Comparison of ENCODE assay signal across 12 cellular contexts in the genomic region with DNA sequence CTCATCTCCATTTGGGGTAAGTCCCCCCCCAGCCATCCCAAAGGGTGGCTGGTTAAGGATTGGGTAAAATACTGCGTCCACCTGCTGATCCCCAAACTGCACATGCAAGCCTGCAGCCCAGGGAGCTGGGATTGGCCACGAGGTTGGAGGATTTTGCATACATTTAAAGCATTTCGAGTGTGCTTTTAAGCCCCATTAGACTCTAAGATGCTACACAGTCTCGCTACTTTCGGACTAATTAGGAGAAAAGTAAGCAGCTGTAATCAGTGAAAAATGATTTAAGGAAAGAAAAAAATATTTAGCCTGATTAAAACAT. TPM values are rescaled to one million over a fixed set of nuclear protein-coding genes. Genes with fewer than 3 reads are reported as not detected.
A peak's percentile ranks its signal among the peaks of the same experiment; 100 is the strongest.
DNase-seq lines count a peak whose midpoint lies in the region; ATAC-seq and TF ChIP-seq lines count a peak whose summit lies in the region.
"Had no signal": no experiment of that assay in that cellular context is flagged by ENCODE, and none has a peak within 500 bp of the region (broad histone marks: within the 10 kb centered on the region; RNA-seq: fewer than 3 reads in every experiment).

No MANE protein-coding gene starts in this region.

- H3K9me3 Mint-ChIP-seq in CD8-positive, alpha-beta memory T cell: no peaks in the 10 kb centered on the region
- no peaks in the 10 kb centered on the region for H3K9me3 Mint-ChIP-seq in activated T-helper 2 cell treated with anti-CD3 and anti-CD28 coated beads, Interferon-gamma antibody, Interleukin-2, Interleukin-4, amounts not matched to agents 10 μg/mL and 5 μg/mL and 100 μg/mL, durations not matched to agents 14 hours and 24 hours and 36 hours
- no peaks in the 10 kb centered on the region for H3K9me3 Mint-ChIP-seq in natural killer cell
- H3K9me3 Mint-ChIP-seq: neural crest cell had no signal

- H3K9ac ChIP-seq in HUES48 (ENCODE audit: low read depth, low read length): no peak overlapping the region

- H3K4me3 ChIP-seq in CD8-positive, alpha-beta memory T cell (ENCODE audit: low read length): no peak overlapping the region
- H3K4me3 ChIP-seq in HUES48 (ENCODE audit: low read depth, low read length): no peak overlapping the region
- H3K4me3 ChIP-seq: suprapubic skin had no signal

- intact Hi-C loops in activated T-helper 2 cell treated with anti-CD3 and anti-CD28 coated beads, Interferon-gamma antibody, Interleukin-2, Interleukin-4, amounts not matched to agents 10 μg/mL and 5 μg/mL and 100 μg/mL, durations not matched to agents 14 hours and 24 hours and 36 hours (cut with micrococcal nuclease): loop anchor here (10.0 kb wide), 1 partner anchor 301 kb away; a partner anchor contains a TSS
- intact Hi-C loops in natural killer cell (cut with micrococcal nuclease): no loop called here

- H3K4me1 Mint-ChIP-seq in CD8-positive, alpha-beta memory T cell: peaks cover 92 to 100% (median 97%) of the 10 kb centered on the region in 3 donors
- H3K4me1 Mint-ChIP-seq in activated T-helper 2 cell treated with anti-CD3 and anti-CD28 coated beads, Interferon-gamma antibody, Interleukin-2, Interleukin-4, amounts not matched to agents 10 μg/mL and 5 μg/mL and 100 μg/mL, durations not matched to agents 14 hours and 24 hours and 36 hours (ENCODE audit: low read depth): peaks cover 81% of the 10 kb centered on the region
- peaks cover 79 to 88% of the 10 kb centered on the region in 2 donors for H3K4me1 Mint-ChIP-seq in natural killer cell

- H3K27ac ChIP-seq in CD8-positive, alpha-beta memory T cell (ENCODE audit: low read depth, low read length): peak overlapping the region; percentile 39
- peak overlapping the region; percentile 39 for H3K27ac ChIP-seq in HUES48 (ENCODE audit: low read depth, low read length)
- H3K27ac ChIP-seq: suprapubic skin had no signal

- H3K36me3 Mint-ChIP-seq in CD8-positive, alpha-beta memory T cell: peaks cover 0 to 4% (median 0%) of the 10 kb centered on the region in 3 donors
- H3K36me3 Mint-ChIP-seq in activated T-helper 2 cell treated with anti-CD3 and anti-CD28 coated beads, Interferon-gamma antibody, Interleukin-2, Interleukin-4, amounts not matched to agents 10 μg/mL and 5 μg/mL and 100 μg/mL, durations not matched to agents 14 hours and 24 hours and 36 hours (ENCODE audit: low read depth): peaks cover 25% of the 10 kb centered on the region
- no peaks in the 10 kb centered on the region for H3K36me3 Mint-ChIP-seq in natural killer cell

- peaks cover 92% of the 10 kb centered on the region for H3K4me1 ChIP-seq in CD8-positive, alpha-beta memory T cell (ENCODE audit: insufficient read depth, low read length)
- peaks cover 52% of the 10 kb centered on the region for H3K4me1 ChIP-seq in HUES48 (ENCODE audit: control insufficient read depth, insufficient read depth, low read length)

- peak overlapping the region; percentile 93 to 100 (median 98) for H3K27ac Mint-ChIP-seq in CD8-positive, alpha-beta memory T cell
- H3K27ac Mint-ChIP-seq in activated T-helper 2 cell treated with anti-CD3 and anti-CD28 coated beads, Interferon-gamma antibody, Interleukin-2, Interleukin-4, amounts not matched to agents 10 μg/mL and 5 μg/mL and 100 μg/mL, durations not matched to agents 14 hours and 24 hours and 36 hours: peak overlapping the region; percentile 87
- H3K27ac Mint-ChIP-seq in natural killer cell: peak overlapping the region; percentile 74 to 83

- H3K9me3 ChIP-seq in CD8-positive, alpha-beta memory T cell (ENCODE audit: low read length): no peaks in the 10 kb centered on the region
- H3K9me3 ChIP-seq in HUES48 (ENCODE audit: control insufficient read depth, insufficient read depth, low read length): no peaks in the 10 kb centered on the region
- H3K9me3 ChIP-seq: suprapubic skin had no signal

- H3K4me3 Mint-ChIP-seq in CD8-positive, alpha-beta memory T cell: peak overlapping the region; percentile 34 to 86 (median 74)
- H3K4me3 Mint-ChIP-seq in activated T-helper 2 cell treated with anti-CD3 and anti-CD28 coated beads, Interferon-gamma antibody, Interleukin-2, Interleukin-4, amounts not matched to agents 10 μg/mL and 5 μg/mL and 100 μg/mL, durations not matched to agents 14 hours and 24 hours and 36 hours (ENCODE audit: low read depth): peak overlapping the region; percentile 66
- peak overlapping the region; percentile 77 for H3K4me3 Mint-ChIP-seq in natural killer cell
- H3K4me3 Mint-ChIP-seq: neural crest cell had no signal

- no peak for ATAC-seq in natural killer cell
- no peak for ATAC-seq in HG03175 (IDR thresholded peaks at IDR 0.05; ENCODE audit: unreplicated experiment)
- no peak for ATAC-seq in GM21825 (IDR thresholded peaks at IDR 0.05; ENCODE audit: unreplicated experiment)

- no peak for TF ChIP-seq CTCF in natural killer cell (IDR thresholded peaks at IDR 0.05)

- POLR2A ChIA-PET in CD8-positive, alpha-beta memory T cell (lab: Charles Lee): interaction anchor here (0.6 to 2.9 kb wide), 3 partner anchors 11 to 24 kb away, joined by 3 to 24 read pairs (median 3); a partner anchor contains a TSS

- H3K27me3 Mint-ChIP-seq in CD8-positive, alpha-beta memory T cell: peaks cover 0 to 2% of the 10 kb centered on the region in 2 donors
- no peaks in the 10 kb centered on the region for H3K27me3 Mint-ChIP-seq in activated T-helper 2 cell treated with anti-CD3 and anti-CD28 coated beads, Interferon-gamma antibody, Interleukin-2, Interleukin-4, amounts not matched to agents 10 μg/mL and 5 μg/mL and 100 μg/mL, durations not matched to agents 14 hours and 24 hours and 36 hours (ENCODE audit: low read depth)
- H3K27me3 Mint-ChIP-seq in natural killer cell (ENCODE audit: low read depth in 2 of 2): no peaks in the 10 kb centered on the region

- CTCF ChIA-PET in CD8-positive, alpha-beta memory T cell (lab: Charles Lee): interaction anchor here (0.9 to 2.8 kb wide), 5 partner anchors 20 to 41 kb away, joined by 3 to 15 read pairs (median 4); a partner anchor contains a TSS

- no peaks in the 10 kb centered on the region for H3K27me3 ChIP-seq in CD8-positive, alpha-beta memory T cell (ENCODE audit: insufficient read depth, low read length, poor library complexity, severe bottlenecking)
- no peaks in the 10 kb centered on the region for H3K27me3 ChIP-seq in HUES48 (ENCODE audit: control insufficient read depth, insufficient read depth, low read length)
- H3K27me3 ChIP-seq: suprapubic skin had no signal

- DNase-seq in CD8-positive, alpha-beta memory T cell: no peak
- DNase-seq in activated T-helper 2 cell treated with anti-CD3 and anti-CD28 coated beads, Interferon-gamma antibody, Interleukin-2, Interleukin-4, amounts not matched to agents 10 μg/mL and 5 μg/mL and 100 μg/mL, durations not matched to agents 14 hours and 24 hours and 36 hours (ENCODE audit: low spot score): no peak
- DNase-seq in natural killer cell: no peak
- DNase-seq in NCI-H774 (lab: John Stamatoyannopoulos, UW): no peak
- no peak for DNase-seq in DMS79 (lab: John Stamatoyannopoulos, UW)
- DNase-seq: cortex of kidney, NCI-H2227 treated with DMSO at 0.1 percent for 48 hours had no signal

- H3K36me3 ChIP-seq in CD8-positive, alpha-beta memory T cell (ENCODE audit: insufficient read depth, low read length): peaks cover 4% of the 10 kb centered on the region
- 0 out of 2 replicates have a peak, but pooled peaks cover 4% of the 10 kb centered on the region for H3K36me3 ChIP-seq in HUES48 (ENCODE audit: control insufficient read depth, insufficient read depth, low read length)

RNA-seq across cellular contexts. Expression of a gene that starts 23.9 kb away (rescaled TPM):
- total RNA-seq in CD8-positive, alpha-beta memory T cell: 10 to 100 TPM; 44.5 to 44.6 TPM
- 6.6 TPM for polyA plus RNA-seq in CD8-positive, alpha-beta memory T cell
- 55.1 and 55.8 TPM in 2 replicates for total RNA-seq in activated T-helper 2 cell treated with anti-CD3 and anti-CD28 coated beads, Interferon-gamma antibody, Interleukin-2, Interleukin-4, amounts not matched to agents 10 μg/mL and 5 μg/mL and 100 μg/mL, durations not matched to agents 14 hours and 24 hours and 36 hours
- 10 to 100 TPM; 43.7 to 55.4 (median 50.1) TPM for total RNA-seq in natural killer cell
